In genomic region chr20:33810885-33811762, GRCh38 we compare ENCODE assay signal across 8 cellular contexts.
DNase-seq lines count a peak whose midpoint lies in the region; ATAC-seq lines count a peak whose summit lies in the region.

A gene with protein sequence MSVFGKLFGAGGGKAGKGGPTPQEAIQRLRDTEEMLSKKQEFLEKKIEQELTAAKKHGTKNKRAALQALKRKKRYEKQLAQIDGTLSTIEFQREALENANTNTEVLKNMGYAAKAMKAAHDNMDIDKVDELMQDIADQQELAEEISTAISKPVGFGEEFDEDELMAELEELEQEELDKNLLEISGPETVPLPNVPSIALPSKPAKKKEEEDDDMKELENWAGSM (plus strand): TSS chr20:33811348. CDS start chr20:33811469, 121 bp downstream.

- peaks cover 9% of the 10 kb centered on the region for H3K36me3 Mint-ChIP-seq in central memory CD8-positive, alpha-beta T cell (ENCODE audit: insufficient read depth)

- no peaks in the 10 kb centered on the region for H3K27me3 Mint-ChIP-seq in central memory CD8-positive, alpha-beta T cell

- H3K27ac Mint-ChIP-seq in central memory CD8-positive, alpha-beta T cell (ENCODE audit: low read depth) = peak within 1 kb of the TSS; percentile 94

- ATAC-seq in GM19023 (IDR thresholded peaks at IDR 0.05; ENCODE audit: unreplicated experiment) (peak; percentile 96), HG03280 (IDR thresholded peaks at IDR 0.05; ENCODE audit: unreplicated experiment) (peak; percentile 90)
- peak; percentile 98 for ATAC-seq in central memory CD8-positive, alpha-beta T cell (replicated peaks; ENCODE audit: extremely low read depth, poor library complexity, severe bottlenecking)

- H3K4me1 Mint-ChIP-seq in central memory CD8-positive, alpha-beta T cell = peaks cover 41% of the 10 kb centered on the region

- no peaks in the 10 kb centered on the region for H3K9me3 Mint-ChIP-seq in central memory CD8-positive, alpha-beta T cell

- H3K4me3 Mint-ChIP-seq in central memory CD8-positive, alpha-beta T cell = peak within 1 kb of the TSS; percentile 91

- DNase-seq in AG08396 (ENCODE audit: low spot score) (peak; percentile 97), NCI-H345 treated with DMSO at 0.1 percent for 48 hours (lab: John Stamatoyannopoulos, UW; ENCODE audit: unreplicated experiment) (peak; percentile 99), iris pigment epithelial cell (ENCODE audit: low read depth) (peak; percentile 99)
- DNase-seq in activated CD4-positive, CD25-positive, alpha-beta regulatory T cell treated with anti-CD3 and anti-CD28 coated beads, Interleukin-2, amount 50 U/mL, for 16 hours (ENCODE audit: low read depth, low spot score) = peak; percentile 98
- peak; percentile 95 to 98 for DNase-seq in central memory CD8-positive, alpha-beta T cell (ENCODE audit: low spot score in 2 of 2)
- DNase-seq in stimulated activated CD4-positive, alpha-beta T cell treated with anti-CD3 and anti-CD28 coated beads, Interleukin-12 subunit alpha, Interleukin-12 subunit beta, amount 100 ng/mL, for 4 hours = peak; percentile 96

Comparison
In these comparisons a context has a peak if more than half of its experiments do, and no peak if none do; other contexts are left out.
1. Peak in every context shown above with its lines: DNase-seq and ATAC-seq.